In genomic region chr7:152366662-152367061, GRCh38 we compare ENCODE assay signal across 1 cellular context.
TF ChIP-seq lines count a peak whose summit lies in the region.

No MANE protein-coding gene starts in this region.

TF ChIP-seq in WTC11, 78 proteins besides CTCF, POLR2A, EP300 and RAD21 (continued from another document):
- TF ChIP-seq E2F4 (CRISPR knock-in tag; IDR thresholded peaks at IDR 0.05; ENCODE audit: borderline replicate concordance, low read depth) (no peak), CREB1 (CRISPR knock-in tag; IDR thresholded peaks at IDR 0.05) (no peak), RELA (CRISPR knock-in tag; IDR thresholded peaks at IDR 0.05; ENCODE audit: borderline replicate concordance) (no peak), ATF1 (CRISPR knock-in tag; IDR thresholded peaks at IDR 0.05) (no peak), MAX (CRISPR knock-in tag; IDR thresholded peaks at IDR 0.05) (no peak), MLX (CRISPR knock-in tag; IDR thresholded peaks at IDR 0.05) (no peak), E2F1 (CRISPR knock-in tag; IDR thresholded peaks at IDR 0.05) (no peak)
- TF ChIP-seq, protein P1, sequence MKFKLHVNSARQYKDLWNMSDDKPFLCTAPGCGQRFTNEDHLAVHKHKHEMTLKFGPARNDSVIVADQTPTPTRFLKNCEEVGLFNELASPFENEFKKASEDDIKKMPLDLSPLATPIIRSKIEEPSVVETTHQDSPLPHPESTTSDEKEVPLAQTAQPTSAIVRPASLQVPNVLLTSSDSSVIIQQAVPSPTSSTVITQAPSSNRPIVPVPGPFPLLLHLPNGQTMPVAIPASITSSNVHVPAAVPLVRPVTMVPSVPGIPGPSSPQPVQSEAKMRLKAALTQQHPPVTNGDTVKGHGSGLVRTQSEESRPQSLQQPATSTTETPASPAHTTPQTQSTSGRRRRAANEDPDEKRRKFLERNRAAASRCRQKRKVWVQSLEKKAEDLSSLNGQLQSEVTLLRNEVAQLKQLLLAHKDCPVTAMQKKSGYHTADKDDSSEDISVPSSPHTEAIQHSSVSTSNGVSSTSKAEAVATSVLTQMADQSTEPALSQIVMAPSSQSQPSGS (CRISPR knock-in tag; IDR thresholded peaks at IDR 0.05; ENCODE audit: borderline replicate concordance, low read depth), result no peak
- TF ChIP-seq, protein P2, sequence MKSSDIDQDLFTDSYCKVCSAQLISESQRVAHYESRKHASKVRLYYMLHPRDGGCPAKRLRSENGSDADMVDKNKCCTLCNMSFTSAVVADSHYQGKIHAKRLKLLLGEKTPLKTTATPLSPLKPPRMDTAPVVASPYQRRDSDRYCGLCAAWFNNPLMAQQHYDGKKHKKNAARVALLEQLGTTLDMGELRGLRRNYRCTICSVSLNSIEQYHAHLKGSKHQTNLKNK (CRISPR knock-in tag; IDR thresholded peaks at IDR 0.05), result no peak
